8 cellular contexts compared by ENCODE assay signal in the genomic region with DNA sequence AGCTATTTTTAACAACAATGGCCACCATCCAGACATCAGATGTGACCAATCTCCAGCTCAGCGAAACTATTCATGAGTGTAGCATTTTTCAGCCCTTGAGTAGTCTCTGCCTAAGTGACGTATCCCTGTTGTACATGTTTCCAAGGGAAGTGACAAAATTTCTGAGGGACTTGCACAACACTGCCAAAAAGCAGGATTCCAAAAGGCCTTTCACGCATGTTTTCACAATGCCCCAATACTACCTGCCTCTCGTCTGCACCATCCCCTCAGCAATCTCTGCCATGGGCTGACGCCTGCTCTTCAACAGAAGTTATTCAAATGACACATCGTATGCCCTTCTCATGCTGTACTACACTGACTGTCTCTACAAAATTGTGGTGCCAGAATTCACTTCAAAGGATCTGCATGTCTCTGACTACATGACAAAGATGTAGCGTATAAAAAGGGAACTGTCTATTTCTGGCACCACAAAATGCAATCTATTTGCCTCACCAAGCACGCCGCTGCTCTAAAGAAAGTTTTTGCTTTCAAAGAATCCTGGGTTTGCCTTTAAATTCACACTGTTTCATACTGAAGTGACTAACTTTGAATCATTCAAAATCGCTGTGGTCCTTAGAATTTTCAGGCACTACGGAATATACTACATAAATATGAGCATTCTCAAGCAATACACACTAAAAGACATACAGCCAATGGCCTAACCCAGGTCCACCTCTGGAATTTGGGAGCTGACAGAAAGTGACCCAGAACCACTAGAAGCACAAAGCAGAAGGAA. TPM values are rescaled to one million over a fixed set of nuclear protein-coding genes. Genes with fewer than 3 reads are reported as not detected.
A peak's percentile ranks its signal among the peaks of the same experiment; 100 is the strongest.
DNase-seq lines count a peak whose midpoint lies in the region; TF ChIP-seq lines count a peak whose summit lies in the region.

No MANE protein-coding gene starts in this region.

- H3K79me2 ChIP-seq in OCI-LY7 (ENCODE audit: insufficient read depth, low read depth, low read length), result peaks cover 81% of the 10 kb centered on the region

- no peak overlapping the region for H3K4me3 ChIP-seq in OCI-LY7 (ENCODE audit: low read depth, low read length, poor library complexity, severe bottlenecking)

- H3K4me1 ChIP-seq in OCI-LY7 (ENCODE audit: insufficient read depth, low read length, poor library complexity, severe bottlenecking), result peaks cover 28% of the 10 kb centered on the region

- CTCF ChIA-PET in OCI-LY7 (lab: Charles Lee; ENCODE audit: unreplicated experiment), result no interaction called here

- H3K4me1 Mint-ChIP-seq in glutamatergic neuron (ENCODE audit: low read depth, unreplicated experiment), result peaks cover 8% of the 10 kb centered on the region

- TF ChIP-seq CTCF in OCI-LY7 (conservative IDR thresholded peaks at IDR 0.05; ENCODE audit: low read length) (no peak), glutamatergic neuron (IDR thresholded peaks at IDR 0.05; ENCODE audit: partially characterized antibody, unreplicated experiment) (no peak)

- no peak overlapping the region for H2AFZ ChIP-seq in OCI-LY7 (ENCODE audit: low read length)

- H3K9me3 ChIP-seq in OCI-LY7 (ENCODE audit: low read length), result no peaks in the 10 kb centered on the region

- intact Hi-C loops in OCI-LY7 (cut with micrococcal nuclease; ENCODE audit: unreplicated experiment), result no loop called here

- POLR2A ChIA-PET in OCI-LY7 (lab: Charles Lee), result interaction anchor here (0.8 to 1.4 kb wide), 2 partner anchors 11 to 21 kb away, joined by 3 to 6 read pairs; no protein-coding TSS in a partner anchor

- peaks cover 5% of the 10 kb centered on the region; the same call in 1 of the 2 replicates for H3K36me3 ChIP-seq in OCI-LY7 (ENCODE audit: insufficient read depth, low read length)

- H4K20me1 ChIP-seq in OCI-LY7 (ENCODE audit: insufficient read depth, low read length), result peaks cover 52% of the 10 kb centered on the region

- peaks cover 6% of the 10 kb centered on the region for H3K9me3 Mint-ChIP-seq in glutamatergic neuron (ENCODE audit: unreplicated experiment)

- peak; percentile 98 for DNase-seq in EH (ENCODE audit: low read depth)
- peak; percentile 66 for DNase-seq in OCI-LY7 (ENCODE audit: low spot score)
- DNase-seq in epidermal melanocyte (ENCODE audit: insufficient read length, low spot score), result peak; percentile 38
- peak; percentile 91 for DNase-seq in non-pigmented ciliary epithelial cell (ENCODE audit: low read depth)
- DNase-seq in NCI-H345 treated with DMSO at 0.1 percent for 48 hours (lab: John Stamatoyannopoulos, UW; ENCODE audit: unreplicated experiment), result no peak
- DNase-seq in glutamatergic neuron, result no peak
- DNase-seq in activated CD4-positive, alpha-beta T cell treated with anti-CD3 and anti-CD28 coated beads, Interleukin-2, amount 50 U/mL, for 4 hours, result no peak
- no peak for DNase-seq in cortex of kidney (lab: John Stamatoyannopoulos, UW)

- H3K27ac ChIP-seq in OCI-LY7 (ENCODE audit: low read depth, low read length, poor library complexity, severe bottlenecking), result no peak overlapping the region

- no peaks in the 10 kb centered on the region for H3K27me3 Mint-ChIP-seq in glutamatergic neuron (ENCODE audit: unreplicated experiment)

- H3K27ac Mint-ChIP-seq in glutamatergic neuron (ENCODE audit: unreplicated experiment), result no peak overlapping the region

- peak overlapping the region; percentile 51 for H3K4me2 ChIP-seq in OCI-LY7 (ENCODE audit: low read length)

- no peaks in the 10 kb centered on the region for H3K36me3 Mint-ChIP-seq in glutamatergic neuron (ENCODE audit: unreplicated experiment)

- no peak overlapping the region for H3K4me3 Mint-ChIP-seq in glutamatergic neuron (ENCODE audit: unreplicated experiment)

- H3K9me2 ChIP-seq in OCI-LY7 (ENCODE audit: insufficient read depth, low read length), result no peaks in the 10 kb centered on the region

- BruUV-seq in OCI-LY7 (replicated peaks; lab: Mats Ljungman, UMichigan), result no TSS peak

RNA-seq across cellular contexts. Expression of a gene that starts 32.9 kb away (rescaled TPM):
- total RNA-seq in OCI-LY7 (2014; rRNA removed; shearing (Covaris generic)), result 66.9 and 72.6 TPM in 2 replicates
- total RNA-seq in OCI-LY7 (2022), result 86.8 and 106 TPM in 2 replicates
- total RNA-seq in glutamatergic neuron (ENCODE audit: unreplicated experiment), result 16.9 TPM

Comparison
In these comparisons a context has a peak if more than half of its experiments do, and no peak if none do; other contexts are left out.
1. DNase-seq: peak in EH (single experiment), OCI-LY7 (single experiment), epidermal melanocyte (single experiment) and non-pigmented ciliary epithelial cell (single experiment); none in NCI-H345 treated with DMSO at 0.1 percent for 48 hours (single experiment), glutamatergic neuron (single experiment), activated CD4-positive, alpha-beta T cell treated with anti-CD3 and anti-CD28 coated beads, Interleukin-2, amount 50 U/mL, for 4 hours (0 of 2) and cortex of kidney (single experiment).